In genomic region chr13:78657699-78658629, GRCh38 we compare ENCODE assay signal across 8 cellular contexts. TPM values are rescaled to one million over a fixed set of nuclear protein-coding genes. Genes with fewer than 3 reads are reported as not detected.
A peak's percentile ranks its signal among the peaks of the same experiment; 100 is the strongest.
DNase-seq lines count a peak whose midpoint lies in the region; ATAC-seq, FAIRE-seq and TF ChIP-seq lines count a peak whose summit lies in the region.

No MANE protein-coding gene starts in this region.

- intact Hi-C loops in mammary epithelial cell (cut with micrococcal nuclease) (no loop called here), lower leg skin (cut with DNase I; ENCODE audit: low total_unique reads) (no loop called here)

- POLR2A ChIA-PET in HEK293 (lab: Yijun Ruan, JAX), result no interaction called here

- H2AFZ ChIP-seq in mammary epithelial cell (ENCODE audit: low read depth, low read length), result peak overlapping the region; percentile 99

- no peaks in the 10 kb centered on the region for H3K4me1 ChIP-seq in HEK293 (ENCODE audit: control insufficient read depth, insufficient read depth, low read length)
- H3K4me1 ChIP-seq in mammary epithelial cell (ENCODE audit: insufficient read depth, low read length), result peaks cover 8% of the 10 kb centered on the region
- H3K4me1 ChIP-seq in upper lobe of left lung, result peaks cover 9 to 19% (median 13%) of the 10 kb centered on the region in 4 donors

- H3K4me2 ChIP-seq in mammary epithelial cell (ENCODE audit: insufficient read depth, low read depth, low read length), result peak overlapping the region; percentile 99

- H4K20me1 ChIP-seq in mammary epithelial cell (ENCODE audit: insufficient read depth, low read length), result no peaks in the 10 kb centered on the region

- FAIRE-seq in GM12891 (lab: Jason Lieb, UNC), result no peak

- in situ Hi-C loops in mammary epithelial cell (cut with MboI; ENCODE audit: low sequenced_read_pairs in 2 of 2), result no loop called here

- DNase-seq in NCI-H1417 (lab: John Stamatoyannopoulos, UW) (peak in 2 of 3 experiments; percentile 48 to 65), NCI-H1417 treated with DMSO at 0.1 percent for 48 hours (lab: John Stamatoyannopoulos, UW) (no peak), NCI-H2227 treated with DMSO at 0.1 percent for 48 hours (lab: John Stamatoyannopoulos, UW) (peak; percentile 0), mammary epithelial cell (peak; percentile 0), lower leg skin (ENCODE audit: low spot score in 2 of 2) (no peak), upper lobe of left lung (no peak), GM12891 (ENCODE audit: insufficient read length, low spot score) (no peak)

- H3K9me3 ChIP-seq in HEK293 (ENCODE audit: control insufficient read depth, insufficient read depth, low read depth, low read length), result no peaks in the 10 kb centered on the region
- no peaks in the 10 kb centered on the region for H3K9me3 ChIP-seq in mammary epithelial cell (replicated peaks; ENCODE audit: insufficient read depth, low read length)
- H3K9me3 ChIP-seq in upper lobe of left lung, result no peaks in the 10 kb centered on the region

- TF ChIP-seq POLR2A in lower leg skin (IDR thresholded peaks at IDR 0.05) (no peak), upper lobe of left lung (IDR thresholded peaks at IDR 0.05) (no peak), GM12891 (IDR thresholded peaks at IDR 0.05; ENCODE audit: low read depth, low read length) (no peak)

- no peak for TF ChIP-seq EP300 in upper lobe of left lung (IDR thresholded peaks at IDR 0.05)

- 16% methylated on average over 12 of the region's 12 CpGs for WGBS in mammary epithelial cell (ENCODE audit: low coverage, missing lambda C conversion rate)
- WGBS in lower leg skin, 2 donors, result 13 to 14% methylated on average over 12 of the region's 12 CpGs
- WGBS in upper lobe of left lung, 2 donors, result 21% methylated on average over 12 of the region's 12 CpGs

- ATAC-seq in upper lobe of left lung (ENCODE audit: low FRiP score in 2 of 2), result peak; percentile 4 to 19

- H3K36me3 ChIP-seq in HEK293 (ENCODE audit: control insufficient read depth in 2 of 2, insufficient read depth in 1 of 2, low read length in 2 of 2), result no peaks in the 10 kb centered on the region
- H3K36me3 ChIP-seq in mammary epithelial cell (ENCODE audit: insufficient read depth, low read length), result no peaks in the 10 kb centered on the region
- no peaks in the 10 kb centered on the region for H3K36me3 ChIP-seq in upper lobe of left lung

- H3K79me2 ChIP-seq in mammary epithelial cell (ENCODE audit: insufficient read depth, low read length), result peaks cover 59% of the 10 kb centered on the region

- H3K27ac ChIP-seq in HEK293 (ENCODE audit: extremely low read depth, low read depth, low read length) (peak overlapping the region; percentile 80), mammary epithelial cell (ENCODE audit: insufficient read depth, low read depth, low read length) (peak overlapping the region; percentile 65), upper lobe of left lung (peak overlapping the region; percentile 71 to 89 (median 80))

- CTCF ChIA-PET in HEK293 (lab: Yijun Ruan, JAX) (no interaction called here), mammary epithelial cell (lab: Charles Lee; ENCODE audit: low non-redundant PET) (no interaction called here)

- H3K9ac ChIP-seq in mammary epithelial cell (ENCODE audit: insufficient read depth, low read length), result peak overlapping the region; percentile 84

- TSS peak; percentile 41 for BruUV-seq in mammary epithelial cell (replicated peaks; lab: Mats Ljungman, UMichigan)

- dilution Hi-C loops in mammary epithelial cell (cut with HindIII; ENCODE audit: low sequenced_read_pairs), result no loop called here

- TF ChIP-seq CTCF in HEK293 (tag by site-specific recombination; IDR thresholded peaks at IDR 0.05) (no peak), mammary epithelial cell (conservative IDR thresholded peaks at IDR 0.05 in 1 of 2, IDR thresholded peaks at IDR 0.05 in 1 of 2; ENCODE audit: extremely low read depth in 1 of 2, insufficient read depth in 1 of 2, low read depth in 1 of 2, low read length in 2 of 2) (no peak), lower leg skin (IDR thresholded peaks at IDR 0.05) (no peak), upper lobe of left lung (IDR thresholded peaks at IDR 0.05) (no peak)

- H3K27me3 ChIP-seq in mammary epithelial cell (ENCODE audit: insufficient read depth, low read length) (no peaks in the 10 kb centered on the region), upper lobe of left lung (no peaks in the 10 kb centered on the region)

- H3K4me3 ChIP-seq in HEK293 (ENCODE audit: low read depth, low read length), result peak overlapping the region; percentile 66
- peak overlapping the region; percentile 81 to 98 (median 82) for H3K4me3 ChIP-seq in mammary epithelial cell (replicated peaks in 1 of 3; ENCODE audit: insufficient read depth in 1 of 3, low read depth in 2 of 3, low read length in 3 of 3)
- peak overlapping the region; percentile 95 for H3K4me3 ChIP-seq in lower leg skin (ENCODE audit: low read depth, poor library complexity, severe bottlenecking)
- peak overlapping the region; percentile 93 to 96 (median 96) for H3K4me3 ChIP-seq in upper lobe of left lung

TF ChIP-seq in HEK293, 187 proteins besides CTCF, POLR2A, EP300 and RAD21:
- 0 out of 2 replicates have a peak, but pooled peaks have one; percentile 5 for TF ChIP-seq ZNF660 (tag by site-specific recombination; IDR thresholded peaks at IDR 0.05)
- peak; percentile 90 for TF ChIP-seq PRDM1 (tag by site-specific recombination; IDR thresholded peaks at IDR 0.05)
- no peak for TF ChIP-seq ATF2 (tag by site-specific recombination; IDR thresholded peaks at IDR 0.05; ENCODE audit: low read depth)
- peak; percentile 77 for TF ChIP-seq ZBTB17 (tag by site-specific recombination; IDR thresholded peaks at IDR 0.05)
TF ChIP-seq in HEK293: peak in this region for 3.

TF ChIP-seq in GM12891, 5 proteins besides CTCF, POLR2A, EP300 and RAD21:
- TF ChIP-seq PAX5 (IDR thresholded peaks at IDR 0.05; ENCODE audit: insufficient read depth, low read length, severe bottlenecking) (no peak), TAF1 (IDR thresholded peaks at IDR 0.05; ENCODE audit: low read depth, low read length) (no peak), POU2F2 (IDR thresholded peaks at IDR 0.05; ENCODE audit: low read depth, low read length) (no peak), POLR2AphosphoS5 (IDR thresholded peaks at IDR 0.05; ENCODE audit: low read depth, low read length) (no peak), SPI1 (IDR thresholded peaks at IDR 0.05; ENCODE audit: low read depth, low read length) (no peak)

RNA-seq across cellular contexts. Expression of gene OBI1, which starts 1.0 kb away (rescaled TPM):
- total RNA-seq in mammary epithelial cell, result 10 to 100 TPM; 10.9 to 14.0 TPM
- polyA plus RNA-seq in mammary epithelial cell, result 7.6 TPM
- 9.4 TPM for polyA minus RNA-seq in mammary epithelial cell
- 10 to 100 TPM in 2 of 4 donors, 1 to 10 TPM in 2; 6.1 to 10.7 (median 8.7) TPM for total RNA-seq in lower leg skin
- total RNA-seq in upper lobe of left lung, result 10 to 100 TPM in 1 of 6 donors, 1 to 10 TPM in 5; 4.9 to 14.9 (median 8.1) TPM
- 6.2 TPM for polyA plus RNA-seq in GM12891 (2012; ENCODE audit: low read depth, missing spikeins)

RNA-seq across cellular contexts. Expression of gene POU4F1, which starts 54.6 kb away (rescaled TPM):
- not detected for total RNA-seq in mammary epithelial cell
- not detected for polyA plus RNA-seq in mammary epithelial cell
- not detected for polyA minus RNA-seq in mammary epithelial cell
- total RNA-seq in lower leg skin, result under 1 TPM in 2 of 4 donors, not detected in 2; 0.10 to 0.13 TPM
- not detected for total RNA-seq in upper lobe of left lung
- 0.12 TPM for polyA plus RNA-seq in GM12891 (2012; ENCODE audit: low read depth, missing spikeins)

Comparison
In these comparisons a context has a peak if more than half of its experiments do, and no peak if none do; other contexts are left out.
1. DNase-seq: peak in NCI-H1417 (2 of 3), NCI-H2227 treated with DMSO at 0.1 percent for 48 hours (single experiment) and mammary epithelial cell (single experiment); none in NCI-H1417 treated with DMSO at 0.1 percent for 48 hours (single experiment), lower leg skin (0 of 2), upper lobe of left lung (0 of 2) and GM12891 (single experiment).
2. Peak in every context shown above with its lines, with median percentiles within 50 percentile points of each other: H3K27ac ChIP-seq and H3K4me3 ChIP-seq.